8 cellular contexts compared by ENCODE assay signal in the genomic region with DNA sequence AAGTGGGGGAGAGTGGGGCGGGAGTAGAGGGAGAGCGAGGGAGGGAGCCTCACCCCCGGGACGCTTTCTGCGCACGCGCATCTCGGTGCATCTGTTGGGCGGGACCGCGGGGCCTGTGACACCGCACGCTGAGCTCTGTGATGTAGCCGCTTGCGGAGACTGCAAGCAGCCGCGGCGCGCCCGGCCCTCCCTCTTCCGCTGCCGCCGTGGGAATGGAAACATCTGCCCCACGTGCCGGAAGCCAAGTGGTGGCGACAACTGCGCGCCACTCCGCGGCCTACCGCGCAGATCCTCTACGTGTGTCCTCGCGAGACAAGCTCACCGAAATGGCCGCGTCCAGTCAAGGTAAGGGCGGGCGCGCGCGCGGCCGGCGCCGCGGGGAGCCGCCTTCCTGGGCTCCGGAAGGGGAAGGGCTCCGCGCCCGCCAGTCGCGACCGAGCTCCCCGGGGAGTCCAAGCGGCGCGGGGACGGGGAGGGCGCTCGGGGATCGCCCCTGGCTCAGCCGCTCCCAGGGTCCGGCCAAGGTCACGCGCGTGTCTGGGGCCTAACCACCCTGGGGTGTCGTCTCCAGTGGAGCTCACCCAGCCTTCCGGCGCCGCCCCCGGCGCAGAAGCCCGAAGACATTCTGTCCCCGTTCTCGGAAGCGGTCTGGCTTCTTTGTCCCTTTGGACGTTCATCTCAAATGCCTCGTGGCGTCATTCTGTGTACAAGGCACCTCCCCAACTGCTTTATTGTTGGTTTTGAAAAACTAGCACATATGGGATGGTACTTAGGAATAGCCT.
DNase-seq lines count a peak whose midpoint lies in the region; ATAC-seq and TF ChIP-seq lines count a peak whose summit lies in the region.

A gene with protein sequence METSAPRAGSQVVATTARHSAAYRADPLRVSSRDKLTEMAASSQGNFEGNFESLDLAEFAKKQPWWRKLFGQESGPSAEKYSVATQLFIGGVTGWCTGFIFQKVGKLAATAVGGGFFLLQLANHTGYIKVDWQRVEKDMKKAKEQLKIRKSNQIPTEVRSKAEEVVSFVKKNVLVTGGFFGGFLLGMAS (plus strand): TSS at position 118 of the 782 bp plus-strand sequence. CDS start 95 bp downstream, at position 213.

- ATAC-seq in GM19035 (IDR thresholded peaks at IDR 0.05; ENCODE audit: unreplicated experiment) (peak; percentile 89), HG03342 (IDR thresholded peaks at IDR 0.05; ENCODE audit: unreplicated experiment) (peak; percentile 89)

- H3K4me3 ChIP-seq in AG10803 (ENCODE audit: low read length) = peak within 1 kb of the TSS; percentile 76

- DNase-seq in AG10803 (ENCODE audit: low read depth) (peak; percentile 95), NCI-H345 treated with DMSO at 0.1 percent for 48 hours (lab: John Stamatoyannopoulos, UW; ENCODE audit: unreplicated experiment) (peak; percentile 79), caudate nucleus (lab: John Stamatoyannopoulos, UW) (peak; percentile 34 to 95 (median 85)), inferior parietal cortex (ENCODE audit: extremely low spot score) (peak; percentile 91)
- DNase-seq in activated CD4-positive, CD25-positive, alpha-beta regulatory T cell (lab: John Stamatoyannopoulos, UW) = peak; percentile 62 to 87 (median 80)
- peak; percentile 82 to 86 for DNase-seq in stimulated activated CD4-positive, alpha-beta T cell treated with anti-CD3 and anti-CD28 coated beads, Interleukin-12 subunit alpha, Interleukin-12 subunit beta, amount 100 ng/mL, for 24 hours (ENCODE audit: low read depth in 2 of 2)

- no peak for TF ChIP-seq CTCF in AG10803 (conservative IDR thresholded peaks at IDR 0.05; ENCODE audit: low read length)

- peak within 1 kb of the TSS; percentile 86 for H3K27ac ChIP-seq in caudate nucleus (ENCODE audit: low read depth, low read length)

Comparison
In these comparisons a context has a peak if more than half of its experiments do, and no peak if none do; other contexts are left out.
1. Peak in every context shown above with its lines: DNase-seq, ATAC-seq, H3K4me3 ChIP-seq and H3K27ac ChIP-seq.